ENCODE assay signal across 8 cellular contexts in the genomic region with DNA sequence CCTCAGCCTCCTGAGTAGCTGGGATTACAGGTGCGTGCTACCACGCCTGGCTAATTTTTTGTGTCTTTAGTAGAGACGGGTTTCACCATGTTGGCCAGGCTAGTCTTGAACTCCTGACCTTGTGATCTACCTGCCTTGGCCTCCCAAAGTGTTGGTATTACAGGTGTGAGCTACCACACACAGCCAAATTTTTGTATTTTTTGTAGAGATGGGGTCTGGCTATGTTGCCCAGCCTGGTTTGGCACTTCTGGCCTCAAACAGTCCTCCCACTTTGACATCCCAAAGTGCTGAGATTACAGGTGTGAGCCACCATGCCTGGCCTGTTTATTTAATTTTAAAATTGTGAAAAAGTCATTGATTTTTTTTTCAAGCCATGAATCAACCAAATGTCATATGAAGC. TPM values are rescaled to one million over a fixed set of nuclear protein-coding genes. Genes with fewer than 3 reads are reported as not detected.
"Had no signal": no experiment of that assay in that cellular context is flagged by ENCODE, and none has a peak within 500 bp of the region (broad histone marks: within the 10 kb centered on the region; RNA-seq: fewer than 3 reads in every experiment).

No MANE protein-coding gene starts in this region.

RNA-seq across cellular contexts. Expression of a gene that starts 57.3 kb away (rescaled TPM):
- total RNA-seq: hepatocyte, kidney epithelial cell, left lobe of liver, left ventricle myocardium superior, mesenteric fat pad, myocyte had no signal
- polyA plus RNA-seq: mammary epithelial cell; naive thymus-derived CD4-positive, alpha-beta T cell had no signal
